In genomic region chr20:62067547-62068260, GRCh38 we compare ENCODE assay signal across 9 cellular contexts. TPM values are rescaled to one million over a fixed set of nuclear protein-coding genes. Genes with fewer than 3 reads are reported as not detected.
DNase-seq lines count a peak whose midpoint lies in the region; ATAC-seq lines count a peak whose summit lies in the region.
"Had no signal": no experiment of that assay in that cellular context is flagged by ENCODE, and none has a peak within 500 bp of the region (broad histone marks: within the 10 kb centered on the region; RNA-seq: fewer than 3 reads in every experiment).

No MANE protein-coding gene starts in this region.

- peaks cover 15% of the 10 kb centered on the region for H3K27me3 Mint-ChIP-seq in CD4-positive, CD25-positive, alpha-beta regulatory T cell
- H3K27me3 Mint-ChIP-seq in IgD-negative memory B cell = peaks cover 5% of the 10 kb centered on the region
- H3K27me3 Mint-ChIP-seq in activated naive CD8-positive, alpha-beta T cell = no peaks in the 10 kb centered on the region

- no peak overlapping the region for H3K23ac ChIP-seq in mesendoderm (ENCODE audit: low read length)

- peaks cover under 1 to 1% of the 10 kb centered on the region in 2 experiments for H3K9me3 ChIP-seq in CD4-positive, CD25-positive, alpha-beta regulatory T cell (ENCODE audit: control insufficient read depth in 2 of 2, low read length in 2 of 2)

- no peak for ATAC-seq in CD4-positive, CD25-positive, alpha-beta regulatory T cell (ENCODE audit: low read depth in 2 of 2)
- no peak for ATAC-seq in GM21526 (IDR thresholded peaks at IDR 0.05; ENCODE audit: low FRiP score, unreplicated experiment)

- H2AK5ac ChIP-seq in mesendoderm (ENCODE audit: low read length) = no peak overlapping the region

- peak overlapping the region; percentile 80 to 93 (median 90) for H3K4me3 Mint-ChIP-seq in CD4-positive, CD25-positive, alpha-beta regulatory T cell
- H3K4me3 Mint-ChIP-seq in IgD-negative memory B cell = peak overlapping the region; percentile 84 to 96 (median 94)
- H3K4me3 Mint-ChIP-seq in activated naive CD8-positive, alpha-beta T cell = peak overlapping the region; percentile 88

- no peak overlapping the region for H3K27ac ChIP-seq in CD4-positive, CD25-positive, alpha-beta regulatory T cell (ENCODE audit: insufficient read depth, low read length, poor library complexity, severe bottlenecking)
- H3K27ac ChIP-seq in mesendoderm (ENCODE audit: low read depth, low read length) = no peak overlapping the region

- no peak overlapping the region for H3K4me2 ChIP-seq in mesendoderm (ENCODE audit: low read length)

- no CpG with 5 or more reads among the region's 18 CpGs for WGBS in mesendoderm (ENCODE audit: extremely low coverage, insufficient coverage, low lambda C conversion rate)

- peaks cover 37% of the 10 kb centered on the region for H3K4me1 ChIP-seq in CD4-positive, CD25-positive, alpha-beta regulatory T cell (ENCODE audit: control insufficient read depth, insufficient read depth, low read length, poor library complexity, severe bottlenecking)
- peaks cover 8% of the 10 kb centered on the region for H3K4me1 ChIP-seq in mesendoderm (ENCODE audit: control insufficient read depth, low read depth, low read length)

- no peak overlapping the region for H2BK15ac ChIP-seq in mesendoderm (replicated peaks; ENCODE audit: low read depth)

- H3K4ac ChIP-seq in mesendoderm (ENCODE audit: low read depth, low read length) = no peak overlapping the region

- peak in 1 of 3 donors; percentile 32 for DNase-seq in CD4-positive, CD25-positive, alpha-beta regulatory T cell
- DNase-seq in mesendoderm (no peak), superior temporal gyrus (ENCODE audit: extremely low spot score) (no peak), hippocampal formation (lab: John Stamatoyannopoulos, UW) (no peak)
- DNase-seq in activated CD8-positive, alpha-beta memory T cell treated with anti-CD3 and anti-CD28 coated beads for 24 hours = no peak
- DNase-seq: NCI-H69 had no signal

- H3K27ac Mint-ChIP-seq in CD4-positive, CD25-positive, alpha-beta regulatory T cell = peak overlapping the region; percentile 63 to 95 (median 94)
- peak overlapping the region in 1 of 3 donors; percentile 88 for H3K27ac Mint-ChIP-seq in IgD-negative memory B cell
- H3K27ac Mint-ChIP-seq in activated naive CD8-positive, alpha-beta T cell = peak overlapping the region; percentile 68

- peaks cover 16% of the 10 kb centered on the region for H3K79me2 ChIP-seq in mesendoderm (ENCODE audit: control insufficient read depth, insufficient read depth, low read length)

- H3K9me3 Mint-ChIP-seq in CD4-positive, CD25-positive, alpha-beta regulatory T cell = peaks cover 0 to 3% (median 0%) of the 10 kb centered on the region in 7 donors
- H3K9me3 Mint-ChIP-seq in IgD-negative memory B cell = no peaks in the 10 kb centered on the region
- H3K9me3 Mint-ChIP-seq in activated naive CD8-positive, alpha-beta T cell (ENCODE audit: low read depth) = no peaks in the 10 kb centered on the region

- H2BK120ac ChIP-seq in mesendoderm (ENCODE audit: low read depth, low read length) = no peak overlapping the region

- no peak overlapping the region for H4K5ac ChIP-seq in mesendoderm (ENCODE audit: low read length)

- H3K56ac ChIP-seq in mesendoderm (ENCODE audit: low read length) = peak overlapping the region; percentile 27

- no peak overlapping the region for H4K8ac ChIP-seq in mesendoderm (ENCODE audit: low read depth, low read length)

- peak overlapping the region; percentile 90 for H3K4me3 ChIP-seq in CD4-positive, CD25-positive, alpha-beta regulatory T cell (ENCODE audit: low read depth, low read length)
- no peak overlapping the region for H3K4me3 ChIP-seq in mesendoderm (ENCODE audit: low read length)

- H3K79me1 ChIP-seq in mesendoderm (ENCODE audit: low read length) = peaks cover 5% of the 10 kb centered on the region

- no peaks in the 10 kb centered on the region for H3K36me3 Mint-ChIP-seq in CD4-positive, CD25-positive, alpha-beta regulatory T cell
- peaks cover 2% of the 10 kb centered on the region for H3K36me3 Mint-ChIP-seq in IgD-negative memory B cell
- H3K36me3 Mint-ChIP-seq in activated naive CD8-positive, alpha-beta T cell = no peaks in the 10 kb centered on the region

- no peak overlapping the region for H3K18ac ChIP-seq in mesendoderm (ENCODE audit: low read length)

- H3K4me1 Mint-ChIP-seq in CD4-positive, CD25-positive, alpha-beta regulatory T cell = peaks cover 0 to 41% (median 23%) of the 10 kb centered on the region in 4 donors
- peaks cover 14 to 17% (median 17%) of the 10 kb centered on the region in 3 donors for H3K4me1 Mint-ChIP-seq in IgD-negative memory B cell
- H3K4me1 Mint-ChIP-seq in activated naive CD8-positive, alpha-beta T cell (ENCODE audit: low read depth) = peaks cover 33% of the 10 kb centered on the region

- no peaks in the 10 kb centered on the region for H3K27me3 ChIP-seq in CD4-positive, CD25-positive, alpha-beta regulatory T cell (ENCODE audit: control insufficient read depth, insufficient read depth, low read length)
- H3K27me3 ChIP-seq in mesendoderm (ENCODE audit: insufficient read depth, low read length, poor library complexity) = no peaks in the 10 kb centered on the region

- H2BK5ac ChIP-seq in mesendoderm (ENCODE audit: low read length) = no peak overlapping the region

- H3K9ac ChIP-seq in mesendoderm (ENCODE audit: low read length) = peak overlapping the region; percentile 8

- no peaks in the 10 kb centered on the region for H3K36me3 ChIP-seq in CD4-positive, CD25-positive, alpha-beta regulatory T cell (ENCODE audit: control insufficient read depth, insufficient read depth, low read length)
- H3K36me3 ChIP-seq in mesendoderm (ENCODE audit: control insufficient read depth, insufficient read depth, low read length) = no peaks in the 10 kb centered on the region

RNA-seq across cellular contexts. Expression of gene TAF4, which starts 2.0 kb away (rescaled TPM):
- 20.4 TPM for total RNA-seq in CD4-positive, CD25-positive, alpha-beta regulatory T cell
- polyA plus RNA-seq in CD4-positive, CD25-positive, alpha-beta regulatory T cell = 1 to 10 TPM in 1 of 4 donors, under 1 TPM in 3; 0.76 to 2.6 (median 0.87) TPM
- 3.4 TPM for polyA plus RNA-seq in IgD-negative memory B cell
- polyA plus RNA-seq in mesendoderm (2013, experiment 1 of 2) = 28.5 TPM
- 26.6 TPM for polyA plus RNA-seq in mesendoderm (2013, experiment 2 of 2)

RNA-seq across cellular contexts. Expression of gene LSM14B, which starts 54.6 kb away (rescaled TPM):
- 33.7 TPM for total RNA-seq in CD4-positive, CD25-positive, alpha-beta regulatory T cell
- polyA plus RNA-seq in CD4-positive, CD25-positive, alpha-beta regulatory T cell = 1 to 10 TPM in 2 of 4 donors, under 1 TPM in 2; 0.65 to 1.9 (median 1.0) TPM
- 0.98 TPM for polyA plus RNA-seq in IgD-negative memory B cell
- polyA plus RNA-seq in mesendoderm (2013, experiment 1 of 2) = 37.1 TPM
- 39.0 TPM for polyA plus RNA-seq in mesendoderm (2013, experiment 2 of 2)
